24 cellular contexts compared by ENCODE assay signal in the genomic region with DNA sequence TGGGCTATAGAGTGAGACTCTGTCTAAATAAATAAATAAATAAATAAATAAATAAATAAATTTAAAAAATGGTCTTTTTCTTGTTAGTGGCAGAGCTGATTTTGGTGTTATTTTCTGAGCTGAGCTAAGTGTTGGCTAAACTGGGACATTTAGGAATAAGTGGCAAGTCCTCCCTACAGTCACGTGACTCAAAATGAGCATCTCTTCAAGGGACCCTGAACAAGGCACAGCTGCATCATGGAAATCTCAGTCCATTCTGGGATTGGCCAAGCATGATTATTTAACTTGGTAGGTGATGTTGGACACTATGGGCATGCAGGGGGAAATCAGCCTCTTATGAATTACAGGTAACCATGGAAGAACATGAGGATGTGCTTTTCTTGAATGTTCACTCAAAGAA. TPM values are rescaled to one million over a fixed set of nuclear protein-coding genes. Genes with fewer than 3 reads are reported as not detected.
"Had no signal": no experiment of that assay in that cellular context is flagged by ENCODE, and none has a peak within 500 bp of the region (broad histone marks: within the 10 kb centered on the region; RNA-seq: fewer than 3 reads in every experiment).

No MANE protein-coding gene starts in this region.

- H3K9me3 ChIP-seq: MG63, SJSA1 had no signal

- H3K27me3 ChIP-seq: MG63 had no signal

- H3K27ac ChIP-seq: HL-60, SJSA1, SK-N-MC had no signal

- DNase-seq: KBM-7, MG63, NCI-H1092, NCI-H1105 treated with DMSO at 0.1 percent for 48 hours, NCI-H1417 treated with DMSO at 0.1 percent for 48 hours, NCI-H146, NCI-H1694 treated with DMSO at 0.1 percent for 48 hours, NCI-H1930, NCI-H2081, NCI-H2107, NCI-H2227 treated with DMSO at 0.1 percent for 48 hours, NCI-H524, NCI-H526 treated with DMSO at 0.1 percent for 48 hours, NCI-H774, Right ventricle myocardium superior, RPMI8226, SIG-M5 had no signal

- H3K9me3 Mint-ChIP-seq: IgD-negative memory B cell had no signal

- H3K4me3 ChIP-seq: MG63, SJSA1, SK-N-MC had no signal

- H3K36me3 ChIP-seq: MG63, SJSA1 had no signal

- H3K4me3 Mint-ChIP-seq: IgD-negative memory B cell had no signal

- H3K27ac Mint-ChIP-seq: IgD-negative memory B cell had no signal

- H3K36me3 Mint-ChIP-seq: IgD-negative memory B cell had no signal

- FAIRE-seq: RCC 7860 had no signal

RNA-seq across cellular contexts. Expression of a gene that starts 42.0 kb away (rescaled TPM):
- total RNA-seq: NCI-H460; SJSA1; T-helper 1 cell treated with Interleukin-12 subunit alpha and Interleukin-12 subunit beta and Interleukin-4 antibody, amounts not matched to agents 30 ng/mL and 1 ng/mL, for 36 hours had no signal
- polyA plus RNA-seq: IgD-negative memory B cell had no signal
